Comparison of ENCODE assay signal across 1 cellular context in the genomic region with DNA sequence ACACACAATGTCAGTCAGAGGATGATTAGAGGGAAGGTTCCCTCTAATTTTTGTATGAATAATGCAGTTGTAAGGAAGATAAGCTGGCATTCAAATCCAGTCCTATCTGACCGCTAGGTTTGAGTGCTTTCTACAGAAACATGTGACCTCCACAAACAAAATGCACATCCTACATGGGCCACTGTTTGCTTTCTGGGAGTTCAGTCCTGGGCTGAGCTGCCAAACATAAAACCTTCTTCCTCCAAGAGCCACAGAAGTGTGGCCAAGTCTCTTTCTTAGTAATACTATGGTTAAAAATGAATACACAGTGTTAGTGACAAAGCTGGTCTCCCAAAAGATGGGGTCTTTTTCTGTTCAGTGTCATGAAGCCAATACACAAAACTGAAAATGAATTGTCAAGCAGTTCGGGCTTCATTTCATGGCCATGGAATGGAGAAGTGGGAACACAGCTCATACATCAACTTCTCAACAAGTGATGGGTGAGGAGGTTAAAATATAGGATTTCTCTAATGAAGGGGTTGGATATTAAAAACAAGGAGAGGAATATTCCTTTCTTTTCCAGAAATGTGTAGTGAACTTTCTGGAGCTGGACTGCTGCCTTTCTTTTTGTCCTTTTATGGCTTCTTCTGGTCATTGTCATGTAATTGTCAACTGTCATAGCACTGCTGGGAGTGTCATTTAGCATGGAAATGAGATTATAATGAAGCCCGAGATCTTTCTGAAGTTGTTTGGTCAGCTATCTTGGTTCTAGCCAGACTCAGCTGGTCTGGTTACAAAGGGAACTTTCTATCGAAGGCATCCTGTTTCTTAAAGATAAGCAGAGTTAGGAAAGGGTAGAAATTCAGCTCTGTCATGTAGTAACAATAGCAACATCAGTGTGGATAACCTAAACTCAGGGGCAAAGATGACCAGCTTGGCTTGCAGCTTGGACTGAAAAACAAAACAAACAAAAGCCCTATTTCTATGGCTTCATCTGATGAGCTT.
TF ChIP-seq lines count a peak whose summit lies in the region.

No MANE protein-coding gene starts in this region.

TF ChIP-seq in K562, 482 proteins besides CTCF, POLR2A, EP300 and RAD21 (continued from another document and continues in another):
- TF ChIP-seq HMG20A (CRISPR knock-in tag; conservative IDR thresholded peaks at IDR 0.05) (no peak), LARP7 (IDR thresholded peaks at IDR 0.05) (no peak), FOXJ2 (tag; IDR thresholded peaks at IDR 0.05) (peak; percentile 90), POLR2AphosphoS2 (IDR thresholded peaks at IDR 0.05; ENCODE audit: low read length) (no peak), RCOR1 (IDR thresholded peaks at IDR 0.05; ENCODE audit: borderline replicate concordance in 1 of 2, low read depth in 2 of 2, low read length in 2 of 2) (peak in 1 of 2 experiments; percentile 76; a peak in 2 of 4 replicates), ZBED1 (IDR thresholded peaks at IDR 0.05) (no peak), MYC (IDR thresholded peaks at IDR 0.05; ENCODE audit: low read depth, low read length) (no peak), MYC (CRISPR knock-in tag; IDR thresholded peaks at IDR 0.05; ENCODE audit: borderline replicate concordance, low read depth) (no peak), SREBF1 (IDR thresholded peaks at IDR 0.05; ENCODE audit: borderline replicate concordance, low read depth, low read length) (no peak), DIDO1 (tag; IDR thresholded peaks at IDR 0.05; ENCODE audit: low read depth) (no peak), BRF1 (IDR thresholded peaks at IDR 0.05; ENCODE audit: borderline replicate concordance, extremely low read depth, insufficient read length) (no peak), DDX20 (tag; IDR thresholded peaks at IDR 0.05; ENCODE audit: low read depth) (no peak), ZNF551 (CRISPR knock-in tag; IDR thresholded peaks at IDR 0.05) (no peak), NCOA4 (IDR thresholded peaks at IDR 0.05; ENCODE audit: partially characterized antibody) (no peak), ZNF347 (CRISPR knock-in tag; IDR thresholded peaks at IDR 0.05; ENCODE audit: low read depth) (no peak), NFXL1 (CRISPR knock-in tag; IDR thresholded peaks at IDR 0.05) (no peak), GATAD2B (IDR thresholded peaks at IDR 0.05; ENCODE audit: borderline replicate concordance) (peak; percentile 74; the same call in 1 of the 2 replicates), EZH2 (IDR thresholded peaks at IDR 0.05; ENCODE audit: borderline replicate concordance, low read depth, low read length) (no peak), CHD2 (IDR thresholded peaks at IDR 0.05; ENCODE audit: low read depth, low read length) (no peak), MTF1 (CRISPR knock-in tag; IDR thresholded peaks at IDR 0.05; ENCODE audit: borderline replicate concordance) (no peak), ZNF408 (CRISPR knock-in tag; IDR thresholded peaks at IDR 0.05; ENCODE audit: low read depth) (no peak), POLR2G (IDR thresholded peaks at IDR 0.05; ENCODE audit: low read depth, low read length) (no peak), ETS2 (tag; IDR thresholded peaks at IDR 0.05; ENCODE audit: borderline replicate concordance, poor library complexity, severe bottlenecking) (no peak)
- TF ChIP-seq, protein P1, sequence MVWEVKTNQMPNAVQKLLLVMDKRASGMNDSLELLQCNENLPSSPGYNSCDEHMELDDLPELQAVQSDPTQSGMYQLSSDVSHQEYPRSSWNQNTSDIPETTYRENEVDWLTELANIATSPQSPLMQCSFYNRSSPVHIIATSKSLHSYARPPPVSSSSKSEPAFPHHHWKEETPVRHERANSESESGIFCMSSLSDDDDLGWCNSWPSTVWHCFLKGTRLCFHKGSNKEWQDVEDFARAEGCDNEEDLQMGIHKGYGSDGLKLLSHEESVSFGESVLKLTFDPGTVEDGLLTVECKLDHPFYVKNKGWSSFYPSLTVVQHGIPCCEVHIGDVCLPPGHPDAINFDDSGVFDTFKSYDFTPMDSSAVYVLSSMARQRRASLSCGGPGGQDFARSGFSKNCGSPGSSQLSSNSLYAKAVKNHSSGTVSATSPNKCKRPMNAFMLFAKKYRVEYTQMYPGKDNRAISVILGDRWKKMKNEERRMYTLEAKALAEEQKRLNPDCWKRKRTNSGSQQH (CRISPR knock-in tag; IDR thresholded peaks at IDR 0.05), result no peak
- TF ChIP-seq, protein P2, sequence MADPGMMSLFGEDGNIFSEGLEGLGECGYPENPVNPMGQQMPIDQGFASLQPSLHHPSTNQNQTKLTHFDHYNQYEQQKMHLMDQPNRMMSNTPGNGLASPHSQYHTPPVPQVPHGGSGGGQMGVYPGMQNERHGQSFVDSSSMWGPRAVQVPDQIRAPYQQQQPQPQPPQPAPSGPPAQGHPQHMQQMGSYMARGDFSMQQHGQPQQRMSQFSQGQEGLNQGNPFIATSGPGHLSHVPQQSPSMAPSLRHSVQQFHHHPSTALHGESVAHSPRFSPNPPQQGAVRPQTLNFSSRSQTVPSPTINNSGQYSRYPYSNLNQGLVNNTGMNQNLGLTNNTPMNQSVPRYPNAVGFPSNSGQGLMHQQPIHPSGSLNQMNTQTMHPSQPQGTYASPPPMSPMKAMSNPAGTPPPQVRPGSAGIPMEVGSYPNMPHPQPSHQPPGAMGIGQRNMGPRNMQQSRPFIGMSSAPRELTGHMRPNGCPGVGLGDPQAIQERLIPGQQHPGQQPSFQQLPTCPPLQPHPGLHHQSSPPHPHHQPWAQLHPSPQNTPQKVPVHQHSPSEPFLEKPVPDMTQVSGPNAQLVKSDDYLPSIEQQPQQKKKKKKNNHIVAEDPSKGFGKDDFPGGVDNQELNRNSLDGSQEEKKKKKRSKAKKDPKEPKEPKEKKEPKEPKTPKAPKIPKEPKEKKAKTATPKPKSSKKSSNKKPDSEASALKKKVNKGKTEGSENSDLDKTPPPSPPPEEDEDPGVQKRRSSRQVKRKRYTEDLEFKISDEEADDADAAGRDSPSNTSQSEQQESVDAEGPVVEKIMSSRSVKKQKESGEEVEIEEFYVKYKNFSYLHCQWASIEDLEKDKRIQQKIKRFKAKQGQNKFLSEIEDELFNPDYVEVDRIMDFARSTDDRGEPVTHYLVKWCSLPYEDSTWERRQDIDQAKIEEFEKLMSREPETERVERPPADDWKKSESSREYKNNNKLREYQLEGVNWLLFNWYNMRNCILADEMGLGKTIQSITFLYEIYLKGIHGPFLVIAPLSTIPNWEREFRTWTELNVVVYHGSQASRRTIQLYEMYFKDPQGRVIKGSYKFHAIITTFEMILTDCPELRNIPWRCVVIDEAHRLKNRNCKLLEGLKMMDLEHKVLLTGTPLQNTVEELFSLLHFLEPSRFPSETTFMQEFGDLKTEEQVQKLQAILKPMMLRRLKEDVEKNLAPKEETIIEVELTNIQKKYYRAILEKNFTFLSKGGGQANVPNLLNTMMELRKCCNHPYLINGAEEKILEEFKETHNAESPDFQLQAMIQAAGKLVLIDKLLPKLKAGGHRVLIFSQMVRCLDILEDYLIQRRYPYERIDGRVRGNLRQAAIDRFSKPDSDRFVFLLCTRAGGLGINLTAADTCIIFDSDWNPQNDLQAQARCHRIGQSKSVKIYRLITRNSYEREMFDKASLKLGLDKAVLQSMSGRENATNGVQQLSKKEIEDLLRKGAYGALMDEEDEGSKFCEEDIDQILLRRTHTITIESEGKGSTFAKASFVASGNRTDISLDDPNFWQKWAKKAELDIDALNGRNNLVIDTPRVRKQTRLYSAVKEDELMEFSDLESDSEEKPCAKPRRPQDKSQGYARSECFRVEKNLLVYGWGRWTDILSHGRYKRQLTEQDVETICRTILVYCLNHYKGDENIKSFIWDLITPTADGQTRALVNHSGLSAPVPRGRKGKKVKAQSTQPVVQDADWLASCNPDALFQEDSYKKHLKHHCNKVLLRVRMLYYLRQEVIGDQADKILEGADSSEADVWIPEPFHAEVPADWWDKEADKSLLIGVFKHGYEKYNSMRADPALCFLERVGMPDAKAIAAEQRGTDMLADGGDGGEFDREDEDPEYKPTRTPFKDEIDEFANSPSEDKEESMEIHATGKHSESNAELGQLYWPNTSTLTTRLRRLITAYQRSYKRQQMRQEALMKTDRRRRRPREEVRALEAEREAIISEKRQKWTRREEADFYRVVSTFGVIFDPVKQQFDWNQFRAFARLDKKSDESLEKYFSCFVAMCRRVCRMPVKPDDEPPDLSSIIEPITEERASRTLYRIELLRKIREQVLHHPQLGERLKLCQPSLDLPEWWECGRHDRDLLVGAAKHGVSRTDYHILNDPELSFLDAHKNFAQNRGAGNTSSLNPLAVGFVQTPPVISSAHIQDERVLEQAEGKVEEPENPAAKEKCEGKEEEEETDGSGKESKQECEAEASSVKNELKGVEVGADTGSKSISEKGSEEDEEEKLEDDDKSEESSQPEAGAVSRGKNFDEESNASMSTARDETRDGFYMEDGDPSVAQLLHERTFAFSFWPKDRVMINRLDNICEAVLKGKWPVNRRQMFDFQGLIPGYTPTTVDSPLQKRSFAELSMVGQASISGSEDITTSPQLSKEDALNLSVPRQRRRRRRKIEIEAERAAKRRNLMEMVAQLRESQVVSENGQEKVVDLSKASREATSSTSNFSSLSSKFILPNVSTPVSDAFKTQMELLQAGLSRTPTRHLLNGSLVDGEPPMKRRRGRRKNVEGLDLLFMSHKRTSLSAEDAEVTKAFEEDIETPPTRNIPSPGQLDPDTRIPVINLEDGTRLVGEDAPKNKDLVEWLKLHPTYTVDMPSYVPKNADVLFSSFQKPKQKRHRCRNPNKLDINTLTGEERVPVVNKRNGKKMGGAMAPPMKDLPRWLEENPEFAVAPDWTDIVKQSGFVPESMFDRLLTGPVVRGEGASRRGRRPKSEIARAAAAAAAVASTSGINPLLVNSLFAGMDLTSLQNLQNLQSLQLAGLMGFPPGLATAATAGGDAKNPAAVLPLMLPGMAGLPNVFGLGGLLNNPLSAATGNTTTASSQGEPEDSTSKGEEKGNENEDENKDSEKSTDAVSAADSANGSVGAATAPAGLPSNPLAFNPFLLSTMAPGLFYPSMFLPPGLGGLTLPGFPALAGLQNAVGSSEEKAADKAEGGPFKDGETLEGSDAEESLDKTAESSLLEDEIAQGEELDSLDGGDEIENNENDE (IDR thresholded peaks at IDR 0.05; ENCODE audit: low read depth, low read length), result no peak
- TF ChIP-seq, protein P3, sequence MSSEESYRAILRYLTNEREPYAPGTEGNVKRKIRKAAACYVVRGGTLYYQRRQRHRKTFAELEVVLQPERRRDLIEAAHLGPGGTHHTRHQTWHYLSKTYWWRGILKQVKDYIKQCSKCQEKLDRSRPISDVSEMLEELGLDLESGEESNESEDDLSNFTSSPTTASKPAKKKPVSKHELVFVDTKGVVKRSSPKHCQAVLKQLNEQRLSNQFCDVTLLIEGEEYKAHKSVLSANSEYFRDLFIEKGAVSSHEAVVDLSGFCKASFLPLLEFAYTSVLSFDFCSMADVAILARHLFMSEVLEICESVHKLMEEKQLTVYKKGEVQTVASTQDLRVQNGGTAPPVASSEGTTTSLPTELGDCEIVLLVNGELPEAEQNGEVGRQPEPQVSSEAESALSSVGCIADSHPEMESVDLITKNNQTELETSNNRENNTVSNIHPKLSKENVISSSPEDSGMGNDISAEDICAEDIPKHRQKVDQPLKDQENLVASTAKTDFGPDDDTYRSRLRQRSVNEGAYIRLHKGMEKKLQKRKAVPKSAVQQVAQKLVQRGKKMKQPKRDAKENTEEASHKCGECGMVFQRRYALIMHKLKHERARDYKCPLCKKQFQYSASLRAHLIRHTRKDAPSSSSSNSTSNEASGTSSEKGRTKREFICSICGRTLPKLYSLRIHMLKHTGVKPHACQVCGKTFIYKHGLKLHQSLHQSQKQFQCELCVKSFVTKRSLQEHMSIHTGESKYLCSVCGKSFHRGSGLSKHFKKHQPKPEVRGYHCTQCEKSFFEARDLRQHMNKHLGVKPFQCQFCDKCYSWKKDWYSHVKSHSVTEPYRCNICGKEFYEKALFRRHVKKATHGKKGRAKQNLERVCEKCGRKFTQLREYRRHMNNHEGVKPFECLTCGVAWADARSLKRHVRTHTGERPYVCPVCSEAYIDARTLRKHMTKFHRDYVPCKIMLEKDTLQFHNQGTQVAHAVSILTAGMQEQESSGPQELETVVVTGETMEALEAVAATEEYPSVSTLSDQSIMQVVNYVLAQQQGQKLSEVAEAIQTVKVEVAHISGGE (CRISPR knock-in tag; IDR thresholded peaks at IDR 0.05), result peak in 1 of 3 experiments; percentile 60; a peak in 2 of 6 replicates
- TF ChIP-seq, protein P4, sequence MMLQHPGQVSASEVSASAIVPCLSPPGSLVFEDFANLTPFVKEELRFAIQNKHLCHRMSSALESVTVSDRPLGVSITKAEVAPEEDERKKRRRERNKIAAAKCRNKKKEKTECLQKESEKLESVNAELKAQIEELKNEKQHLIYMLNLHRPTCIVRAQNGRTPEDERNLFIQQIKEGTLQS (IDR thresholded peaks at IDR 0.05), result peak; percentile 54; the same call in 1 of the 2 replicates
- TF ChIP-seq, protein P4 (CRISPR knock-in tag; conservative IDR thresholded peaks at IDR 0.05), result no peak; the same call in 1 of the 2 replicates
- TF ChIP-seq, protein P5, sequence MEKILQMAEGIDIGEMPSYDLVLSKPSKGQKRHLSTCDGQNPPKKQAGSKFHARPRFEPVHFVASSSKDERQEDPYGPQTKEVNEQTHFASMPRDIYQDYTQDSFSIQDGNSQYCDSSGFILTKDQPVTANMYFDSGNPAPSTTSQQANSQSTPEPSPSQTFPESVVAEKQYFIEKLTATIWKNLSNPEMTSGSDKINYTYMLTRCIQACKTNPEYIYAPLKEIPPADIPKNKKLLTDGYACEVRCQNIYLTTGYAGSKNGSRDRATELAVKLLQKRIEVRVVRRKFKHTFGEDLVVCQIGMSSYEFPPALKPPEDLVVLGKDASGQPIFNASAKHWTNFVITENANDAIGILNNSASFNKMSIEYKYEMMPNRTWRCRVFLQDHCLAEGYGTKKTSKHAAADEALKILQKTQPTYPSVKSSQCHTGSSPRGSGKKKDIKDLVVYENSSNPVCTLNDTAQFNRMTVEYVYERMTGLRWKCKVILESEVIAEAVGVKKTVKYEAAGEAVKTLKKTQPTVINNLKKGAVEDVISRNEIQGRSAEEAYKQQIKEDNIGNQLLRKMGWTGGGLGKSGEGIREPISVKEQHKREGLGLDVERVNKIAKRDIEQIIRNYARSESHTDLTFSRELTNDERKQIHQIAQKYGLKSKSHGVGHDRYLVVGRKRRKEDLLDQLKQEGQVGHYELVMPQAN (IDR thresholded peaks at IDR 0.05; ENCODE audit: borderline replicate concordance), result no peak
- TF ChIP-seq, protein P6, sequence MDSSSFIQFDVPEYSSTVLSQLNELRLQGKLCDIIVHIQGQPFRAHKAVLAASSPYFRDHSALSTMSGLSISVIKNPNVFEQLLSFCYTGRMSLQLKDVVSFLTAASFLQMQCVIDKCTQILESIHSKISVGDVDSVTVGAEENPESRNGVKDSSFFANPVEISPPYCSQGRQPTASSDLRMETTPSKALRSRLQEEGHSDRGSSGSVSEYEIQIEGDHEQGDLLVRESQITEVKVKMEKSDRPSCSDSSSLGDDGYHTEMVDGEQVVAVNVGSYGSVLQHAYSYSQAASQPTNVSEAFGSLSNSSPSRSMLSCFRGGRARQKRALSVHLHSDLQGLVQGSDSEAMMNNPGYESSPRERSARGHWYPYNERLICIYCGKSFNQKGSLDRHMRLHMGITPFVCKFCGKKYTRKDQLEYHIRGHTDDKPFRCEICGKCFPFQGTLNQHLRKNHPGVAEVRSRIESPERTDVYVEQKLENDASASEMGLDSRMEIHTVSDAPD (CRISPR knock-in tag; IDR thresholded peaks at IDR 0.05), result no peak
